In the genomic region with DNA sequence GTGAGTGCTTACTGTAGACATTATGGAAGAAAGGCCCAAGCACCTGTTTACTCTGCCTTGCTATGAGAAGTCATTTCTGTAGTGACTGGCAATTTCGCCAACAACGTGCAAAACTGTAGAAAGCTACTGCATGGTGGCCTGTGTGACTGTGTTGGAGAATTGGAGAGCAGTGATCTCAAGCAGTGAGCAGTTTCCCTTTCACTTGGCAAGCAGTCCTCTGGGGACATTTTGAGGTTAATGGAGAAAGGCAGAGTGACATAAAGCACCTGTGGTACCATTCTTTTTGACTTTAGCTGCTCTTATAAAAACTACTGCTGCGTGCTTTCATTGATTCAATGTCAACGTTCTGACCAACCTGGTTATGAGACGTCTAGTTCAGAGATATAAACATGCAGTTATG, we compare ENCODE assay signal across 27 cellular contexts.
DNase-seq lines count a peak whose midpoint lies in the region; ATAC-seq, FAIRE-seq and TF ChIP-seq lines count a peak whose summit lies in the region.
"Had no signal": no experiment of that assay in that cellular context is flagged by ENCODE, and none has a peak within 500 bp of the region (broad histone marks: within the 10 kb centered on the region; RNA-seq: fewer than 3 reads in every experiment).

No MANE protein-coding gene starts in this region.

- CTCF ChIA-PET in GM12878 (lab: Yijun Ruan, JAX) = no interaction called here

- H3K36me3 ChIP-seq in GM12878 (ENCODE audit: control insufficient read depth in 2 of 2, insufficient read depth in 2 of 2, low read length in 1 of 2) (no peaks in the 10 kb centered on the region), vagina (no peaks in the 10 kb centered on the region), Karpas-422 (ENCODE audit: insufficient read depth, low read length) (no peaks in the 10 kb centered on the region)
- H3K36me3 ChIP-seq: BE2C had no signal

- no peak for TF ChIP-seq CTCF in GM12878 (IDR thresholded peaks at IDR 0.05 in 2 of 3, conservative IDR thresholded peaks at IDR 0.05 in 1 of 3; ENCODE audit: control insufficient read depth in 2 of 3, extremely low read depth in 1 of 3, insufficient read depth in 1 of 3, low read depth in 3 of 3, low read length in 3 of 3)
- TF ChIP-seq CTCF in vagina (IDR thresholded peaks at IDR 0.05) = no peak

- ATAC-seq in Right ventricle myocardium inferior = peak; percentile 46
- ATAC-seq in left cardiac atrium = no peak
- ATAC-seq in HG02798 (IDR thresholded peaks at IDR 0.05; ENCODE audit: poor library complexity, unreplicated experiment) = peak; percentile 69
- ATAC-seq in GM12878 = peak; percentile 96
- no peak for ATAC-seq in HG02938 (IDR thresholded peaks at IDR 0.05; ENCODE audit: unreplicated experiment)
- ATAC-seq: GM23338, PC-3, SK-N-SH treated with all-trans-retinoic acid at 6 μM for 48 hours had no signal

- FAIRE-seq in GM12878 (lab: Jason Lieb, UNC) = no peak
- FAIRE-seq: GM12892, GM18507 had no signal

- POLR2A ChIA-PET in GM12878 (lab: Charles Lee) = no interaction called here

- intact Hi-C loops in Right ventricle myocardium inferior (cut with DNase I) (no loop called here), left cardiac atrium (cut with DNase I) (no loop called here), GM12878 (cut with micrococcal nuclease; ENCODE audit: unreplicated experiment) (loop anchor here (5.0 kb wide), 1 partner anchor 384 kb away; a partner anchor contains a TSS), vagina (cut with DNase I) (no loop called here)

- in situ Hi-C loops in GM12878 (cut with MboI) = no loop called here

- no peaks in the 10 kb centered on the region for H4K20me1 ChIP-seq in GM12878 (ENCODE audit: control insufficient read depth, insufficient read depth)
- H4K20me1 ChIP-seq in Karpas-422 (ENCODE audit: insufficient read depth, low read depth, low read length) = no peaks in the 10 kb centered on the region

- no peaks in the 10 kb centered on the region for H3K9me2 ChIP-seq in Karpas-422 (replicated peaks; ENCODE audit: insufficient read depth, low read length)

- no peak for TF ChIP-seq RAD21 in GM12878 (IDR thresholded peaks at IDR 0.05; ENCODE audit: insufficient read depth, low read depth, low read length)

- H3K4me1 ChIP-seq in GM12878 (ENCODE audit: control insufficient read depth, insufficient read depth, low read length) (no peaks in the 10 kb centered on the region), vagina (peaks cover 8% of the 10 kb centered on the region), Karpas-422 (ENCODE audit: low read length) (no peaks in the 10 kb centered on the region)
- H3K4me1 ChIP-seq: BE2C had no signal

- peak; percentile 43 to 53; a peak in 1 of 4 replicates for TF ChIP-seq EP300 in GM12878 (IDR thresholded peaks at IDR 0.05; ENCODE audit: borderline replicate concordance in 1 of 2, control insufficient read depth in 1 of 2, low read depth in 2 of 2, low read length in 2 of 2)

- DNase-seq in Right ventricle myocardium inferior (ENCODE audit: missing footprints) (no peak), left cardiac atrium (no peak), GM12878 (ENCODE audit: low read depth, low spot score) (peak; percentile 57), vagina (ENCODE audit: extremely low spot score in 2 of 2) (no peak), Karpas-422 (no peak), anterior cingulate cortex (lab: John Stamatoyannopoulos, UW) (no peak)
- DNase-seq: BE2C; CD4-positive, alpha-beta memory T cell; DMS153; GF-D8; HCEC 1CT; NCI-H1105 treated with DMSO at 0.1 percent for 48 hours; NCI-H1694; NCI-H2081 treated with DMSO at 0.1 percent for 48 hours; NCI-H226; NCI-H524; NCI-H82; PC-3; RPMI8226; SIG-M5; T-helper 1 cell had no signal

- no peak overlapping the region for H3K4me2 ChIP-seq in GM12878 (ENCODE audit: control insufficient read depth, insufficient read depth)
- no peak overlapping the region for H3K4me2 ChIP-seq in Karpas-422 (ENCODE audit: low read depth, low read length, poor library complexity, severe bottlenecking)
- H3K4me2 ChIP-seq: GM23338 had no signal

- RAD21 ChIA-PET in GM12878 (lab: Charles Lee; ENCODE audit: unreplicated experiment) = no interaction called here

- BruUV-seq in GM12878 (replicated peaks; lab: Mats Ljungman, UMichigan) = no TSS peak

- H3K4me3 ChIP-seq in GM12878 (no peak overlapping the region), vagina (no peak overlapping the region), Karpas-422 (ENCODE audit: low read length) (no peak overlapping the region)
- H3K4me3 ChIP-seq: GM23338 had no signal

- SMC1A ChIA-PET in GM12878 (lab: Charles Lee; ENCODE audit: uncharacterized antibody, unreplicated experiment) = interaction anchor here (0.5 to 1.2 kb wide), 3 partner anchors 23 to 212 kb away, joined by 3 read pairs; no protein-coding TSS in a partner anchor

- H3K27me3 ChIP-seq in GM12878 (replicated peaks in 1 of 2; ENCODE audit: control insufficient read depth in 2 of 2, insufficient read depth in 2 of 2, low read length in 1 of 2) (no peaks in the 10 kb centered on the region), vagina (no peaks in the 10 kb centered on the region), Karpas-422 (ENCODE audit: low read length) (no peaks in the 10 kb centered on the region)
- H3K27me3 ChIP-seq: BE2C had no signal

- H3K9ac ChIP-seq in GM12878 (ENCODE audit: control insufficient read depth, insufficient read depth, low read length) (no peak overlapping the region), Karpas-422 (ENCODE audit: low read length) (no peak overlapping the region)

- H2AFZ ChIP-seq in GM12878 (ENCODE audit: control insufficient read depth, low read depth, low read length) (no peak overlapping the region), Karpas-422 (ENCODE audit: low read length) (no peak overlapping the region)
- H2AFZ ChIP-seq: GM23338 had no signal

- TF ChIP-seq POLR2A in GM12878 (IDR thresholded peaks at IDR 0.05; ENCODE audit: low read depth, low read length) = no peak
- no peak for TF ChIP-seq POLR2A in vagina (IDR thresholded peaks at IDR 0.05)

- H3K9me3 ChIP-seq in GM12878 (replicated peaks; ENCODE audit: control insufficient read depth, insufficient read depth, low read length) (no peaks in the 10 kb centered on the region), vagina (no peaks in the 10 kb centered on the region), Karpas-422 (ENCODE audit: low read length) (no peaks in the 10 kb centered on the region)
- H3K9me3 ChIP-seq: BE2C had no signal

- 24% methylated on average over 5 of the region's 5 CpGs for WGBS in GM12878 (ENCODE audit: insufficient coverage, insufficient replicate concordance, low lambda C conversion rate, missing lambda C conversion rate)

- H3K27ac ChIP-seq in GM12878 (ENCODE audit: control insufficient read depth, insufficient read depth) (no peak overlapping the region), vagina (peak overlapping the region; percentile 11), Karpas-422 (ENCODE audit: low read length) (no peak overlapping the region)

- H3K79me2 ChIP-seq in GM12878 (ENCODE audit: control insufficient read depth, insufficient read depth, low read length) (no peaks in the 10 kb centered on the region), Karpas-422 (ENCODE audit: low read length) (no peaks in the 10 kb centered on the region)

TF ChIP-seq in GM12878, 131 proteins besides CTCF, POLR2A, EP300 and RAD21 (continues in another document):
- TF ChIP-seq TARDBP (IDR thresholded peaks at IDR 0.05; ENCODE audit: borderline replicate concordance) (no peak), NBN (IDR thresholded peaks at IDR 0.05) (no peak), RELA (IDR thresholded peaks at IDR 0.05; ENCODE audit: borderline replicate concordance, partially characterized antibody) (no peak), CHD2 (IDR thresholded peaks at IDR 0.05; ENCODE audit: borderline replicate concordance, low read depth, low read length) (no peak), NRF1 (conservative IDR thresholded peaks at IDR 0.05; ENCODE audit: low read depth, low read length) (no peak), SUPT20H (IDR thresholded peaks at IDR 0.05; ENCODE audit: borderline replicate concordance, control insufficient read depth, low read depth, low read length) (no peak), MXI1 (IDR thresholded peaks at IDR 0.05; ENCODE audit: low read depth, low read length) (no peak), MEF2B (IDR thresholded peaks at IDR 0.05; ENCODE audit: partially characterized antibody, poor library complexity, severe bottlenecking) (peak; percentile 86), EGR1 (IDR thresholded peaks at IDR 0.05; ENCODE audit: borderline replicate concordance in 1 of 2, low read depth in 2 of 2, low read length in 2 of 2) (no peak), ZSCAN29 (IDR thresholded peaks at IDR 0.05) (no peak), NFXL1 (IDR thresholded peaks at IDR 0.05; ENCODE audit: borderline replicate concordance) (no peak), TCF3 (IDR thresholded peaks at IDR 0.05; ENCODE audit: borderline replicate concordance, insufficient read depth, low read depth, low read length) (no peak), BCL11A (IDR thresholded peaks at IDR 0.05; ENCODE audit: low read depth, low read length) (0 out of 2 replicates have a peak, but pooled peaks have one; percentile 29), SMARCA5 (IDR thresholded peaks at IDR 0.05) (no peak), IKZF2 (IDR thresholded peaks at IDR 0.05) (peak; percentile 16 to 48; a peak in 2 of 4 replicates), SRF (IDR thresholded peaks at IDR 0.05; ENCODE audit: low read depth in 2 of 2, low read length in 2 of 2) (no peak), IKZF1 (conservative IDR thresholded peaks at IDR 0.05) (peak; percentile 12; the same call in 1 of the 2 replicates)
- TF ChIP-seq, protein P1, sequence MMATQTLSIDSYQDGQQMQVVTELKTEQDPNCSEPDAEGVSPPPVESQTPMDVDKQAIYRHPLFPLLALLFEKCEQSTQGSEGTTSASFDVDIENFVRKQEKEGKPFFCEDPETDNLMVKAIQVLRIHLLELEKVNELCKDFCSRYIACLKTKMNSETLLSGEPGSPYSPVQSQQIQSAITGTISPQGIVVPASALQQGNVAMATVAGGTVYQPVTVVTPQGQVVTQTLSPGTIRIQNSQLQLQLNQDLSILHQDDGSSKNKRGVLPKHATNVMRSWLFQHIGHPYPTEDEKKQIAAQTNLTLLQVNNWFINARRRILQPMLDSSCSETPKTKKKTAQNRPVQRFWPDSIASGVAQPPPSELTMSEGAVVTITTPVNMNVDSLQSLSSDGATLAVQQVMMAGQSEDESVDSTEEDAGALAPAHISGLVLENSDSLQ (IDR thresholded peaks at IDR 0.05) = peak; percentile 65

Comparison
In these comparisons a context has a peak if more than half of its experiments do, and no peak if none do; other contexts are left out.
1. ATAC-seq: peak in Right ventricle myocardium inferior (single experiment), HG02798 (single experiment) and GM12878 (single experiment); none in left cardiac atrium (0 of 2) and HG02938 (single experiment).